ENCODE assay signal across 24 cellular contexts in genomic region chr17:20276430-20276829, GRCh38.
DNase-seq lines count a peak whose midpoint lies in the region; ATAC-seq and TF ChIP-seq lines count a peak whose summit lies in the region.
"Had no signal": no experiment of that assay in that cellular context is flagged by ENCODE, and none has a peak within 500 bp of the region (broad histone marks: within the 10 kb centered on the region; RNA-seq: fewer than 3 reads in every experiment).

No MANE protein-coding gene starts in this region.

- no peaks in the 10 kb centered on the region for H3K36me3 ChIP-seq in CD4-positive, alpha-beta memory T cell (ENCODE audit: insufficient read depth, low read length)
- H3K36me3 ChIP-seq in adrenal gland (replicated peaks in 1 of 2) = no peaks in the 10 kb centered on the region
- H3K36me3 ChIP-seq: gastrocnemius medialis, WERI-Rb-1 had no signal

- no peak for DNase-seq in activated CD4-positive, alpha-beta T cell treated with anti-CD3 and anti-CD28 coated beads for 36 hours
- DNase-seq in activated CD4-positive, alpha-beta T cell treated with anti-CD3 and anti-CD28 coated beads for 4 hours = no peak
- no peak for DNase-seq in CD4-positive, alpha-beta memory T cell
- DNase-seq in activated T-helper 1 cell treated with anti-CD3 and anti-CD28 coated beads, Interleukin-12 subunit alpha, Interleukin-12 subunit beta, Interleukin-2, Interleukin-4 antibody, amounts not matched to agents 30 ng/mL and 10 ng/mL and 1 ng/mL, durations not matched to agents 14 hours and 24 hours and 36 hours (ENCODE audit: low spot score) = no peak
- DNase-seq in mesothelial cell of epicardium (ENCODE audit: low spot score in 2 of 2, unreplicated experiment in 2 of 2) = no peak
- DNase-seq in NCI-H2107 (lab: John Stamatoyannopoulos, UW) = no peak
- DNase-seq in adrenal gland = no peak
- DNase-seq in activated CD8-positive, alpha-beta memory T cell treated with anti-CD3 and anti-CD28 coated beads, Interleukin-2, amount 10 ng/mL, durations not matched to agents 7 days and 5 days = no peak
- DNase-seq: caudate nucleus; DMS 273 treated with DMSO at 0.1 percent for 48 hours; erythroblast; gastrocnemius medialis; GDM1; Kasumi-1; naive B cell; NCI-H1105 treated with DMSO at 0.1 percent for 48 hours; NCI-H69; psoas muscle; SHP77 treated with DMSO at 0.1 percent for 48 hours; stimulated activated CD4-positive, alpha-beta T cell treated with anti-CD3 and anti-CD28 coated beads, Interleukin-2, amount 100 ng/mL, for 48 hours; WERI-Rb-1 had no signal

- peak overlapping the region; percentile 79 for H3K27ac Mint-ChIP-seq in activated CD4-positive, alpha-beta T cell treated with anti-CD3 and anti-CD28 coated beads for 36 hours
- peak overlapping the region; percentile 33 to 90 (median 80) for H3K27ac Mint-ChIP-seq in CD4-positive, alpha-beta memory T cell
- H3K27ac Mint-ChIP-seq in activated T-helper 1 cell treated with anti-CD3 and anti-CD28 coated beads, Interleukin-12 subunit alpha, Interleukin-12 subunit beta, Interleukin-2, Interleukin-4 antibody, amounts not matched to agents 30 ng/mL and 10 ng/mL and 1 ng/mL, durations not matched to agents 14 hours and 24 hours and 36 hours = peak overlapping the region; percentile 64
- peak overlapping the region; percentile 90 for H3K27ac Mint-ChIP-seq in mesothelial cell of epicardium
- no peak overlapping the region for H3K27ac Mint-ChIP-seq in activated CD8-positive, alpha-beta memory T cell treated with anti-CD3 and anti-CD28 coated beads, Interleukin-2, amount 10 ng/mL, durations not matched to agents 7 days and 5 days
- H3K27ac Mint-ChIP-seq: naive B cell had no signal

- no peaks in the 10 kb centered on the region for H3K27me3 Mint-ChIP-seq in activated CD4-positive, alpha-beta T cell treated with anti-CD3 and anti-CD28 coated beads for 36 hours
- no peaks in the 10 kb centered on the region for H3K27me3 Mint-ChIP-seq in CD4-positive, alpha-beta memory T cell
- H3K27me3 Mint-ChIP-seq in activated T-helper 1 cell treated with anti-CD3 and anti-CD28 coated beads, Interleukin-12 subunit alpha, Interleukin-12 subunit beta, Interleukin-2, Interleukin-4 antibody, amounts not matched to agents 30 ng/mL and 10 ng/mL and 1 ng/mL, durations not matched to agents 14 hours and 24 hours and 36 hours (ENCODE audit: insufficient read depth) = no peaks in the 10 kb centered on the region
- H3K27me3 Mint-ChIP-seq in mesothelial cell of epicardium (ENCODE audit: low read depth) = no peaks in the 10 kb centered on the region
- H3K27me3 Mint-ChIP-seq in activated CD8-positive, alpha-beta memory T cell treated with anti-CD3 and anti-CD28 coated beads, Interleukin-2, amount 10 ng/mL, durations not matched to agents 7 days and 5 days = no peaks in the 10 kb centered on the region
- H3K27me3 Mint-ChIP-seq: naive B cell had no signal

- no peaks in the 10 kb centered on the region for H3K9me3 Mint-ChIP-seq in activated CD4-positive, alpha-beta T cell treated with anti-CD3 and anti-CD28 coated beads for 36 hours (ENCODE audit: low read depth)
- H3K9me3 Mint-ChIP-seq in CD4-positive, alpha-beta memory T cell = no peaks in the 10 kb centered on the region
- no peaks in the 10 kb centered on the region for H3K9me3 Mint-ChIP-seq in activated T-helper 1 cell treated with anti-CD3 and anti-CD28 coated beads, Interleukin-12 subunit alpha, Interleukin-12 subunit beta, Interleukin-2, Interleukin-4 antibody, amounts not matched to agents 30 ng/mL and 10 ng/mL and 1 ng/mL, durations not matched to agents 14 hours and 24 hours and 36 hours
- H3K9me3 Mint-ChIP-seq in mesothelial cell of epicardium = no peaks in the 10 kb centered on the region
- no peaks in the 10 kb centered on the region for H3K9me3 Mint-ChIP-seq in activated CD8-positive, alpha-beta memory T cell treated with anti-CD3 and anti-CD28 coated beads, Interleukin-2, amount 10 ng/mL, durations not matched to agents 7 days and 5 days (ENCODE audit: low read depth)

- no peak for TF ChIP-seq POLR2A in adrenal gland (IDR thresholded peaks at IDR 0.05)

- peak overlapping the region; percentile 18 for H3K27ac ChIP-seq in CD4-positive, alpha-beta memory T cell (ENCODE audit: low read depth, low read length)
- no peak overlapping the region for H3K27ac ChIP-seq in adrenal gland
- H3K27ac ChIP-seq: A549; BLaER1 treated with 17β-estradiol and CSF1 and Interleukin-3, amounts not matched to agents 10 nM and 100 nM; psoas muscle; WERI-Rb-1 had no signal

- no peaks in the 10 kb centered on the region for H3K9me3 ChIP-seq in CD4-positive, alpha-beta memory T cell (ENCODE audit: control insufficient read depth in 1 of 2, low read length in 2 of 2)
- peaks cover 0 to 4% (median 0%) of the 10 kb centered on the region in 3 donors for H3K9me3 ChIP-seq in adrenal gland (replicated peaks in 1 of 3)
- H3K9me3 ChIP-seq: A549; BLaER1 treated with 17β-estradiol and CSF1 and Interleukin-3, amounts not matched to agents 10 nM and 100 nM; gastrocnemius medialis; psoas muscle had no signal

- WGBS in adrenal gland, 4 donors = 66 to 81% (median 71%) methylated on average over 2 of the region's 2 CpGs

- H3K4me3 ChIP-seq in CD4-positive, alpha-beta memory T cell (ENCODE audit: low read length in 2 of 2) = no peak overlapping the region
- H3K4me3 ChIP-seq in adrenal gland = no peak overlapping the region
- H3K4me3 ChIP-seq: A549; BLaER1 treated with 17β-estradiol and CSF1 and Interleukin-3, amounts not matched to agents 10 nM and 100 nM; gastrocnemius medialis; psoas muscle; skin epidermis had no signal

- POLR2A ChIA-PET in activated CD4-positive, alpha-beta T cell treated with anti-CD3 and anti-CD28 coated beads for 36 hours (lab: Charles Lee) = no interaction called here
- POLR2A ChIA-PET in CD4-positive, alpha-beta memory T cell (lab: Charles Lee; ENCODE audit: partially characterized antibody) = no interaction called here

- peaks cover 90% of the 10 kb centered on the region for H3K4me1 Mint-ChIP-seq in activated CD4-positive, alpha-beta T cell treated with anti-CD3 and anti-CD28 coated beads for 36 hours
- peaks cover 45 to 81% (median 65%) of the 10 kb centered on the region in 4 donors for H3K4me1 Mint-ChIP-seq in CD4-positive, alpha-beta memory T cell
- peaks cover 73% of the 10 kb centered on the region for H3K4me1 Mint-ChIP-seq in activated T-helper 1 cell treated with anti-CD3 and anti-CD28 coated beads, Interleukin-12 subunit alpha, Interleukin-12 subunit beta, Interleukin-2, Interleukin-4 antibody, amounts not matched to agents 30 ng/mL and 10 ng/mL and 1 ng/mL, durations not matched to agents 14 hours and 24 hours and 36 hours (ENCODE audit: low read depth)
- peaks cover 17% of the 10 kb centered on the region for H3K4me1 Mint-ChIP-seq in mesothelial cell of epicardium
- peaks cover 45% of the 10 kb centered on the region for H3K4me1 Mint-ChIP-seq in activated CD8-positive, alpha-beta memory T cell treated with anti-CD3 and anti-CD28 coated beads, Interleukin-2, amount 10 ng/mL, durations not matched to agents 7 days and 5 days

- CTCF ChIA-PET in activated CD4-positive, alpha-beta T cell treated with anti-CD3 and anti-CD28 coated beads for 36 hours (lab: Charles Lee) = interaction anchor here (1.1 to 2.3 kb wide), 5 partner anchors 8 to 284 kb away, joined by 3 to 6 read pairs (median 4); no protein-coding TSS in a partner anchor
- CTCF ChIA-PET in CD4-positive, alpha-beta memory T cell (lab: Charles Lee; ENCODE audit: partially characterized antibody) = interaction anchor here (1.0 to 2.4 kb wide), 4 partner anchors 11 to 50 kb away, joined by 3 to 12 read pairs (median 5); no protein-coding TSS in a partner anchor
- CTCF ChIA-PET in activated CD8-positive, alpha-beta memory T cell treated with anti-CD3 and anti-CD28 coated beads, Interleukin-2, amount 10 ng/mL, durations not matched to agents 7 days and 5 days (lab: Charles Lee) = interaction anchor here (0.9 to 1.7 kb wide), 2 partner anchors 43 to 268 kb away, joined by 4 to 5 read pairs; partner anchors contain the start of gene SPECC1

- TF ChIP-seq CTCF in mesothelial cell of epicardium (IDR thresholded peaks at IDR 0.05; ENCODE audit: unreplicated experiment) (no peak), adrenal gland (IDR thresholded peaks at IDR 0.05) (no peak)

- H3K27me3 ChIP-seq in CD4-positive, alpha-beta memory T cell (ENCODE audit: insufficient read depth, low read length) = no peaks in the 10 kb centered on the region
- H3K27me3 ChIP-seq in adrenal gland = no peaks in the 10 kb centered on the region
- H3K27me3 ChIP-seq: BLaER1 treated with 17β-estradiol and CSF1 and Interleukin-3, amounts not matched to agents 10 nM and 100 nM; gastrocnemius medialis had no signal

- H3K4me1 ChIP-seq in CD4-positive, alpha-beta memory T cell (ENCODE audit: insufficient read depth, low read length) = peaks cover 65% of the 10 kb centered on the region
- H3K4me1 ChIP-seq in adrenal gland (replicated peaks in 1 of 2) = peaks cover 0 to 1% of the 10 kb centered on the region in 2 donors
- H3K4me1 ChIP-seq: A549, gastrocnemius medialis, psoas muscle had no signal

- H3K36me3 Mint-ChIP-seq in activated CD4-positive, alpha-beta T cell treated with anti-CD3 and anti-CD28 coated beads for 36 hours (ENCODE audit: low read depth) = no peaks in the 10 kb centered on the region
- no peaks in the 10 kb centered on the region for H3K36me3 Mint-ChIP-seq in CD4-positive, alpha-beta memory T cell
- H3K36me3 Mint-ChIP-seq in activated T-helper 1 cell treated with anti-CD3 and anti-CD28 coated beads, Interleukin-12 subunit alpha, Interleukin-12 subunit beta, Interleukin-2, Interleukin-4 antibody, amounts not matched to agents 30 ng/mL and 10 ng/mL and 1 ng/mL, durations not matched to agents 14 hours and 24 hours and 36 hours (ENCODE audit: low read depth) = no peaks in the 10 kb centered on the region
- peaks cover 7% of the 10 kb centered on the region for H3K36me3 Mint-ChIP-seq in mesothelial cell of epicardium
- peaks cover 3% of the 10 kb centered on the region for H3K36me3 Mint-ChIP-seq in activated CD8-positive, alpha-beta memory T cell treated with anti-CD3 and anti-CD28 coated beads, Interleukin-2, amount 10 ng/mL, durations not matched to agents 7 days and 5 days

- H3K4me3 Mint-ChIP-seq in activated CD4-positive, alpha-beta T cell treated with anti-CD3 and anti-CD28 coated beads for 36 hours = no peak overlapping the region
- H3K4me3 Mint-ChIP-seq in CD4-positive, alpha-beta memory T cell = peak overlapping the region in 6 of 8 donors; percentile 29 to 70 (median 55)
- H3K4me3 Mint-ChIP-seq in activated T-helper 1 cell treated with anti-CD3 and anti-CD28 coated beads, Interleukin-12 subunit alpha, Interleukin-12 subunit beta, Interleukin-2, Interleukin-4 antibody, amounts not matched to agents 30 ng/mL and 10 ng/mL and 1 ng/mL, durations not matched to agents 14 hours and 24 hours and 36 hours = peak overlapping the region; percentile 41
- no peak overlapping the region for H3K4me3 Mint-ChIP-seq in mesothelial cell of epicardium
- H3K4me3 Mint-ChIP-seq in activated CD8-positive, alpha-beta memory T cell treated with anti-CD3 and anti-CD28 coated beads, Interleukin-2, amount 10 ng/mL, durations not matched to agents 7 days and 5 days = no peak overlapping the region
- H3K4me3 Mint-ChIP-seq: naive B cell had no signal

- no peak for ATAC-seq in activated CD4-positive, alpha-beta T cell treated with anti-CD3 and anti-CD28 coated beads for 36 hours
- no peak for ATAC-seq in activated CD8-positive, alpha-beta memory T cell treated with anti-CD3 and anti-CD28 coated beads, Interleukin-2, amount 10 ng/mL, durations not matched to agents 7 days and 5 days
- ATAC-seq: A549, gastrocnemius medialis, psoas muscle had no signal

- intact Hi-C loops in activated CD4-positive, alpha-beta T cell treated with anti-CD3 and anti-CD28 coated beads for 36 hours (cut with DNase I, micrococcal nuclease) = no loop called here
- intact Hi-C loops in CD4-positive, alpha-beta memory T cell (cut with micrococcal nuclease) = no loop called here
- intact Hi-C loops in activated T-helper 1 cell treated with anti-CD3 and anti-CD28 coated beads, Interleukin-12 subunit alpha, Interleukin-12 subunit beta, Interleukin-2, Interleukin-4 antibody, amounts not matched to agents 30 ng/mL and 10 ng/mL and 1 ng/mL, durations not matched to agents 14 hours and 24 hours and 36 hours (cut with micrococcal nuclease) = loop anchor here (1.0 kb wide), 1 partner anchor 42 kb away; no protein-coding TSS in a partner anchor
- intact Hi-C loops in adrenal gland (cut with DNase I) = no loop called here

Comparison
In these comparisons a context has a peak if more than half of its experiments do, and no peak if none do; other contexts are left out.
1. H3K4me3 Mint-ChIP-seq: peak in CD4-positive, alpha-beta memory T cell (6 of 8) and activated T-helper 1 cell treated with anti-CD3 and anti-CD28 coated beads, Interleukin-12 subunit alpha, Interleukin-12 subunit beta, Interleukin-2, Interleukin-4 antibody, amounts not matched to agents 30 ng/mL and 10 ng/mL and 1 ng/mL, durations not matched to agents 14 hours and 24 hours and 36 hours (single experiment); none in activated CD4-positive, alpha-beta T cell treated with anti-CD3 and anti-CD28 coated beads for 36 hours (single experiment), mesothelial cell of epicardium (single experiment) and activated CD8-positive, alpha-beta memory T cell treated with anti-CD3 and anti-CD28 coated beads, Interleukin-2, amount 10 ng/mL, durations not matched to agents 7 days and 5 days (single experiment).